8 cellular contexts compared by ENCODE assay signal in the genomic region with DNA sequence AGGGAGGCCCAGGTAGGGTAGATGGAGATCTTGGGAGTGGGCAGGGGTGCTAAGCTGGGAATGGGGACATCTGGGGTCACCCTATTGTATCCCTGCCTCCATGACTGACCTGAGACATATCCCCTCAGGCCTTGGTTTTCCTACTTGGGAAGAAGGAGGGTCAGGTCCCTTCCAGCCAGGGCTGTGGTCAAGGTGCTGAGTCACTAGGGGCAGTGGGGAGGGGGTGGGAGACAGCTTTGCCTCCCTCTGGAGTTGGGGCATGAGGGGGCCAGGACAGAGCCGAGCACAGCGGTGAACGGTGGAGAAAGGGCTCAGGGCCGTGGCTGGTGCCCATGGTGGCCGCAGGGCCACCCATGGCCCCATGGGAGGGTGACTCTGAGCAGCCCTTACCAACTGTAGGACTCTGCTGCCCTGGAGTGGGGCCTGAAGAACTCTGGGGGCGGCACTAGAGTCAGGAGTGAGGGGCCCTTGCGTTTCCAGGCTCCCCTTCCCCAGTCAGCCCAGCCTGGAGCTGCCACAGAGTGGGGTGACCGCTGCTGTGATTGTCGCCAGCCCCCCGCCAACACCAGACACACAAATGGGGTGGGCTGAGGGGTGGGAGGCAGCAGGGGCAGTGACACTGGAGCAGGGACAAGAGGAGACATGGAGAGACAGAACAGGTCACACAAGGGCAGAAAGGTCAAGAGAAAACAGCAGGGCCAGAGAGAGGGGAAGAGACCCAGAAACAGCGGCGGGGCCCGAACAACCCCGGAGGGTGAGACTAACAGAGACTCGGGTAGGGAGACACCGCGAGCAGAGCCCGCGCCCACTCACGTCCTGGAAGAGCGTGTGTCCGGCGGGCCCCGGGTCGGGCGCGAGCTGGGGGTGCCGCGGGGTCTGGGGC. TPM values are rescaled to one million over a fixed set of nuclear protein-coding genes. Genes with fewer than 3 reads are reported as not detected.
DNase-seq lines count a peak whose midpoint lies in the region; ATAC-seq and TF ChIP-seq lines count a peak whose summit lies in the region.

No MANE protein-coding gene starts in this region.

- H3K4me1 ChIP-seq in PC-9 (replicated peaks; ENCODE audit: insufficient read depth) (peaks cover 16% of the 10 kb centered on the region; the same call in 1 of the 2 replicates), endocrine pancreas (ENCODE audit: control insufficient read depth, insufficient read depth, low read length) (no peaks in the 10 kb centered on the region)

- TF ChIP-seq CTCF in AG04450 (IDR thresholded peaks at IDR 0.05; ENCODE audit: low read depth, low read length) (no peak), PC-9 (conservative IDR thresholded peaks at IDR 0.05) (no peak), neural cell (IDR thresholded peaks at IDR 0.05; ENCODE audit: poor library complexity, severe bottlenecking) (no peak)

- H3K79me2 ChIP-seq in PC-9 (ENCODE audit: low read depth) (peaks cover 33% of the 10 kb centered on the region), neural cell (replicated peaks; ENCODE audit: insufficient read depth, low read length) (no peaks in the 10 kb centered on the region)

- H3K27me3 ChIP-seq in AG04450 (ENCODE audit: control insufficient read depth, insufficient read depth, low read length) (no peaks in the 10 kb centered on the region), PC-9 (ENCODE audit: insufficient read depth, low read depth) (no peaks in the 10 kb centered on the region), endocrine pancreas (ENCODE audit: control insufficient read depth, insufficient read depth, low read length) (no peaks in the 10 kb centered on the region), neural cell (ENCODE audit: insufficient read depth, low read depth, low read length) (no peaks in the 10 kb centered on the region)

- H3K9ac ChIP-seq in endocrine pancreas (ENCODE audit: control insufficient read depth, insufficient read depth, low read length): peak overlapping the region; percentile 10
- peak overlapping the region; percentile 61 for H3K9ac ChIP-seq in neural cell (ENCODE audit: low read length)

- 0 out of 2 replicates have a peak, but pooled peaks cover 6% of the 10 kb centered on the region for H3K36me3 ChIP-seq in PC-9 (ENCODE audit: low read depth)
- H3K36me3 ChIP-seq in endocrine pancreas (ENCODE audit: control insufficient read depth, insufficient read depth, low read length): no peaks in the 10 kb centered on the region
- no peaks in the 10 kb centered on the region for H3K36me3 ChIP-seq in neural cell (ENCODE audit: insufficient read depth, low read length)

- intact Hi-C loops in PC-9 (cut with micrococcal nuclease; ENCODE audit: unreplicated experiment): loop anchor here (5.0 kb wide), 1 partner anchor 59 kb away; a partner anchor contains a TSS

- DNase-seq in AG04450 (ENCODE audit: low read depth, low spot score) (no peak), GM19238 (ENCODE audit: insufficient read length, low spot score) (peak; percentile 56), PC-9 (peak in 1 of 2 experiments; percentile 31)
- no peak for DNase-seq in NK-92 treated with Interleukin-12 subunit alpha and Interleukin-12 subunit beta, amount 100 ng/mL, for 24 hours (lab: John Stamatoyannopoulos, UW)

- H3K4me3 ChIP-seq in AG04450 (ENCODE audit: low read depth, low read length): peak overlapping the region; percentile 69
- H3K4me3 ChIP-seq in PC-9: peak overlapping the region; percentile 96
- H3K4me3 ChIP-seq in endocrine pancreas (ENCODE audit: control insufficient read depth, insufficient read depth, low read length): no peak overlapping the region
- H3K4me3 ChIP-seq in neural cell (ENCODE audit: low read length): peak overlapping the region; percentile 66

- CTCF ChIA-PET in AG04450 (lab: Charles Lee): interaction anchor here (0.6 kb wide), 2 partner anchors 162 to 230 kb away, joined by 3 read pairs; a partner anchor contains a TSS
- CTCF ChIA-PET in PC-9 (lab: Charles Lee): interaction anchor here (0.6 kb wide), 2 partner anchors 202 to 577 kb away, joined by 6 to 8 read pairs; no protein-coding TSS in a partner anchor

- no peak for TF ChIP-seq EP300 in neural cell (conservative IDR thresholded peaks at IDR 0.05; ENCODE audit: poor library complexity, severe bottlenecking)

- no peak for TF ChIP-seq RAD21 in neural cell (conservative IDR thresholded peaks at IDR 0.05)

- no peak for ATAC-seq in GM18861 (IDR thresholded peaks at IDR 0.05; ENCODE audit: unreplicated experiment)
- no peak for ATAC-seq in GM19035 (IDR thresholded peaks at IDR 0.05; ENCODE audit: unreplicated experiment)

- H3K9me2 ChIP-seq in PC-9 (ENCODE audit: insufficient read depth) (no peaks in the 10 kb centered on the region), neural cell (ENCODE audit: insufficient read depth, low read length) (no peaks in the 10 kb centered on the region)

- H3K9me3 ChIP-seq in AG04450 (ENCODE audit: control insufficient read depth, insufficient read depth, low read length) (no peaks in the 10 kb centered on the region; the same call in 1 of the 2 replicates), PC-9 (ENCODE audit: insufficient read depth, low read depth) (no peaks in the 10 kb centered on the region), endocrine pancreas (ENCODE audit: control insufficient read depth, low read length) (no peaks in the 10 kb centered on the region), neural cell (ENCODE audit: low read length) (no peaks in the 10 kb centered on the region)

- H3K27ac ChIP-seq in AG04450 (ENCODE audit: low read depth, low read length): peak overlapping the region; percentile 21
- H3K27ac ChIP-seq in PC-9: peak overlapping the region; percentile 48
- no peak overlapping the region for H3K27ac ChIP-seq in neural cell (ENCODE audit: low read length)

- POLR2A ChIA-PET in AG04450 (lab: Yijun Ruan, JAX) (interaction anchor here (1.3 kb wide), 1 partner anchor 12 kb away, joined by 3 read pairs; no protein-coding TSS in a partner anchor), PC-9 (lab: Charles Lee; ENCODE audit: unreplicated experiment) (interaction anchor here (0.6 kb wide), 1 partner anchor 184 kb away, joined by 4 read pairs; a partner anchor contains a TSS)

- H4K20me1 ChIP-seq in PC-9 (ENCODE audit: insufficient read depth) (no peaks in the 10 kb centered on the region), neural cell (ENCODE audit: insufficient read depth) (no peaks in the 10 kb centered on the region)

- H3K4me2 ChIP-seq in PC-9 (peak overlapping the region; percentile 84), neural cell (ENCODE audit: low read length) (no peak overlapping the region)

- H2AFZ ChIP-seq in PC-9: peak overlapping the region; percentile 85
- no peak overlapping the region for H2AFZ ChIP-seq in neural cell (ENCODE audit: low read depth, low read length)

- no TSS peak for BruUV-seq in PC-9 (replicated peaks; lab: Mats Ljungman, UMichigan)

- H3F3A ChIP-seq in PC-9 (ENCODE audit: insufficient read depth, low read depth) (peaks cover 27% of the 10 kb centered on the region; the same call in 1 of the 2 replicates), neural cell (ENCODE audit: insufficient read depth, low read length, poor library complexity, severe bottlenecking) (peaks cover 4% of the 10 kb centered on the region)

TF ChIP-seq in neural cell, 6 proteins besides CTCF, POLR2A, EP300 and RAD21 (continues in another document):
- TF ChIP-seq TAF1 (IDR thresholded peaks at IDR 0.05; ENCODE audit: low read depth): no peak
- TF ChIP-seq MXI1 (conservative IDR thresholded peaks at IDR 0.05; ENCODE audit: poor library complexity, severe bottlenecking): no peak
- no peak for TF ChIP-seq SMC3 (conservative IDR thresholded peaks at IDR 0.05; ENCODE audit: poor library complexity)
- TF ChIP-seq EZH2 (IDR thresholded peaks at IDR 0.05; ENCODE audit: borderline replicate concordance, insufficient read depth, low read length, poor library complexity, severe bottlenecking): no peak

RNA-seq across cellular contexts. Expression of a gene that starts 0.6 kb away (rescaled TPM):
- polyA plus RNA-seq in AG04450 (2011; rRNA removed) (11.7 and 15.7 TPM in 2 replicates), neural cell (20.3 and 21.4 TPM in 2 replicates)
- polyA minus RNA-seq in AG04450 (2011; rRNA and poly(A)+ RNA removed): 14.1 and 28.6 TPM in 2 replicates
- total RNA-seq in PC-9 (2021): 72.1 and 77.7 TPM in 2 replicates
- 17.0 and 23.4 TPM in 2 replicates for polyA minus RNA-seq in neural cell

RNA-seq across cellular contexts. Expression of a gene that starts 6.9 kb away (rescaled TPM):
- polyA plus RNA-seq in AG04450 (2011; rRNA removed) (0.31 and 0.41 TPM in 2 replicates), neural cell (not detected in 2 replicates)
- polyA minus RNA-seq in AG04450 (2011; rRNA and poly(A)+ RNA removed): 0.48 and 0.60 TPM in 2 replicates
- 0.85 and 1.0 TPM in 2 replicates for total RNA-seq in PC-9 (2021)
- not detected in 2 replicates for polyA minus RNA-seq in neural cell

RNA-seq across cellular contexts. Expression of a gene that starts 11.5 kb away (rescaled TPM):
- polyA plus RNA-seq in AG04450 (2011; rRNA removed) (0.09 and 0.14 TPM in 2 replicates), neural cell (not detected in 2 replicates)
- 0.14 and 0.17 TPM in 2 replicates for polyA minus RNA-seq in AG04450 (2011; rRNA and poly(A)+ RNA removed)
- 0.18 and 0.20 TPM in 2 replicates for total RNA-seq in PC-9 (2021)
- 0.23 and 0.49 TPM in 2 replicates for polyA minus RNA-seq in neural cell

RNA-seq across cellular contexts. Expression of a gene that starts 12.5 kb away (rescaled TPM):
- polyA plus RNA-seq in AG04450 (2011; rRNA removed) (2.6 and 3.0 TPM in 2 replicates), neural cell (1.8 and 2.3 TPM in 2 replicates)
- polyA minus RNA-seq in AG04450 (2011; rRNA and poly(A)+ RNA removed): 2.2 and 3.0 TPM in 2 replicates
- total RNA-seq in PC-9 (2021): 31.5 and 31.6 TPM in 2 replicates
- 1.5 and 2.0 TPM in 2 replicates for polyA minus RNA-seq in neural cell

RNA-seq across cellular contexts. Expression of a gene that starts 46.5 kb away (rescaled TPM):
- polyA plus RNA-seq in AG04450 (2011; rRNA removed) (5.9 and 6.0 TPM in 2 replicates), neural cell (0.78 and 3.1 TPM in 2 replicates)
- 7.2 and 7.6 TPM in 2 replicates for polyA minus RNA-seq in AG04450 (2011; rRNA and poly(A)+ RNA removed)
- total RNA-seq in PC-9 (2021): 12.2 and 19.1 TPM in 2 replicates
- polyA minus RNA-seq in neural cell: 1.7 and 2.9 TPM in 2 replicates
